8 cellular contexts compared by ENCODE assay signal in the genomic region with DNA sequence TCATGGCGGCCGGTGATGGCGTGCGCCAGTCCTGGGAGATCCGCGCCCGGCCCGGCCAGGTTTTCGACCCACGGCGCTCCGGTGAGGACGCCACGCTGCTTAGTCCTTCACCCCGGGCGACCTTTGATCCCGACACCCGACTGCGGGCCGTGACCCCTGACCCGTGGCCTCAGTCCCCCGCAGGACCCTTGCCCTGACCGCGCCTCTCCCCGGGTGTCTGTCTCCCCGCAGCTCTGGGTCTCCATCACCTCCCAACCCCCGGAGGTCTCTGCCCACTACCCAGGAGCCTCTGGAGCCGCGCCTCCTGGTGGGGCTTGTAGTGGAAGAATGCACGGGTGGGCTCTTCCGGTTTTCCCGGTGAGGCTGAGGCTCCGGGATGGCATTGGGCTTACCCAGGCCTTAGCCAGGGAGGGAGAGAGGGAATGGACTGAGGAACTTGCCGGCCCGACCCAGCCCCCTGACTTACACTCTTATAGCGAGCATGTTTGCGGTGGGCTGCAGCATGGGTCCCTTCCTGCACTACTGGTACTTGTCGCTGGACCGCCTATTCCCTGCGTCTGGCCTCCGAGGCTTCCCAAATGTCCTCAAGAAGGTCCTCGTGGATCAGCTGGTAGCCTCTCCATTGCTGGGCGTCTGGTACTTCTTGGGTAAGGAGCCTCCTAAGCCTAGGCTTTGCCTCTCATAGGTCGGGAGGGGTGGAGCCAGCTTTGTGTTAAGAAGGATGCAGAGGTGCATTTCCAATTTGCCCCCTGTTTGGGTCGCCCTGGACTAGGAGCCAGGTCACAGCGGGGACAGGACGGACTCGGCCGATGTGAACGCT. TPM values are rescaled to one million over a fixed set of nuclear protein-coding genes. Genes with fewer than 3 reads are reported as not detected.
A peak's percentile ranks its signal among the peaks of the same experiment; 100 is the strongest.
DNase-seq lines count a peak whose midpoint lies in the region; TF ChIP-seq lines count a peak whose summit lies in the region.

No MANE protein-coding gene starts in this region.

- 6 to 23% (median 10%) methylated on average over 23 to 50 of the region's 50 CpGs for WGBS in spleen, 5 donors

- no peaks in the 10 kb centered on the region for H3K9me3 ChIP-seq in right atrium auricular region
- H3K9me3 ChIP-seq in spleen = no peaks in the 10 kb centered on the region

- H3K4me1 ChIP-seq in right atrium auricular region (peaks cover 0 to 22% of the 10 kb centered on the region in 2 donors), spleen (peaks cover 16 to 50% (median 26%) of the 10 kb centered on the region in 6 donors)

- H3K27me3 Mint-ChIP-seq in activated CD4-positive, alpha-beta memory T cell treated with anti-CD3 and anti-CD28 coated beads, Interleukin-2, amount 10 ng/mL, durations not matched to agents 7 days and 5 days = no peaks in the 10 kb centered on the region

- H3K4me1 Mint-ChIP-seq in activated CD4-positive, alpha-beta memory T cell treated with anti-CD3 and anti-CD28 coated beads, Interleukin-2, amount 10 ng/mL, durations not matched to agents 7 days and 5 days = peaks cover 23% of the 10 kb centered on the region

- intact Hi-C loops in spleen (cut with DNase I; ENCODE audit: low total_unique reads) = no loop called here

- POLR2A ChIA-PET in AG04449 (lab: Yijun Ruan, JAX) = interaction anchor here (0.6 to 1.0 kb wide), 4 partner anchors 28 to 87 kb away, joined by 3 to 7 read pairs (median 3); no protein-coding TSS in a partner anchor
- POLR2A ChIA-PET in activated CD4-positive, alpha-beta memory T cell treated with anti-CD3 and anti-CD28 coated beads, Interleukin-2, amount 10 ng/mL, durations not matched to agents 7 days and 5 days (lab: Charles Lee) = interaction anchor here (0.6 to 3.7 kb wide), 11 partner anchors 11 to 350 kb away, joined by 3 to 32 read pairs (median 4); partner anchors contain the start of genes FKBP8, JUND, LSM4 and PIK3R2

- H3K27ac Mint-ChIP-seq in activated CD4-positive, alpha-beta memory T cell treated with anti-CD3 and anti-CD28 coated beads, Interleukin-2, amount 10 ng/mL, durations not matched to agents 7 days and 5 days = peak overlapping the region; percentile 85

- no peak for TF ChIP-seq POLR2A in spleen (IDR thresholded peaks at IDR 0.05)

- TF ChIP-seq CTCF in AG04449 (IDR thresholded peaks at IDR 0.05; ENCODE audit: insufficient read depth, low read length, missing control alignments) (no peak), HFF-Myc (IDR thresholded peaks at IDR 0.05; ENCODE audit: low read depth, low read length, missing control alignments) (no peak), right atrium auricular region (IDR thresholded peaks at IDR 0.05) (no peak), spleen (IDR thresholded peaks at IDR 0.05 in 8 of 11, conservative IDR thresholded peaks at IDR 0.05 in 3 of 11) (peak in 1 of 11 experiments; percentile 18)

- H3K27ac ChIP-seq in right atrium auricular region (peak overlapping the region; percentile 79 to 84), spleen (peak overlapping the region; percentile 76 to 98 (median 86))

- no peaks in the 10 kb centered on the region for H3K9me3 Mint-ChIP-seq in activated CD4-positive, alpha-beta memory T cell treated with anti-CD3 and anti-CD28 coated beads, Interleukin-2, amount 10 ng/mL, durations not matched to agents 7 days and 5 days

- H3K4me3 ChIP-seq in AG04449 (ENCODE audit: low read depth, low read length) (peak overlapping the region; percentile 77), HFF-Myc (replicated peaks; ENCODE audit: low read depth, low read length) (peak overlapping the region; percentile 84), right atrium auricular region (peak overlapping the region; percentile 56 to 96), spleen (peak overlapping the region; percentile 60 to 94 (median 80))

- no peaks in the 10 kb centered on the region for H3K27me3 ChIP-seq in right atrium auricular region
- no peaks in the 10 kb centered on the region for H3K27me3 ChIP-seq in spleen (replicated peaks in 1 of 7)

- peak overlapping the region; percentile 74 for H3K4me3 Mint-ChIP-seq in activated CD4-positive, alpha-beta memory T cell treated with anti-CD3 and anti-CD28 coated beads, Interleukin-2, amount 10 ng/mL, durations not matched to agents 7 days and 5 days

- H3K36me3 ChIP-seq in right atrium auricular region (peaks cover 25% of the 10 kb centered on the region), spleen (peaks cover 0 to 37% (median 25%) of the 10 kb centered on the region in 6 donors)

- peaks cover 5% of the 10 kb centered on the region for H3K36me3 Mint-ChIP-seq in activated CD4-positive, alpha-beta memory T cell treated with anti-CD3 and anti-CD28 coated beads, Interleukin-2, amount 10 ng/mL, durations not matched to agents 7 days and 5 days (ENCODE audit: low read depth)

- CTCF ChIA-PET in AG04449 (lab: Yijun Ruan, JAX) = interaction anchor here (0.7 to 5.6 kb wide), 11 partner anchors 9 to 86 kb away, joined by 3 to 123 read pairs (median 9); partner anchors contain the start of genes IFI30 and RAB3A
- CTCF ChIA-PET in activated CD4-positive, alpha-beta memory T cell treated with anti-CD3 and anti-CD28 coated beads, Interleukin-2, amount 10 ng/mL, durations not matched to agents 7 days and 5 days (lab: Charles Lee) = interaction anchor here (0.9 to 3.2 kb wide), 16 partner anchors 8 to 213 kb away, joined by 3 to 21 read pairs (median 4); partner anchors contain the start of genes IFI30, JUND, LSM4 and RAB3A

- DNase-seq in AG04449 (ENCODE audit: low read depth, low spot score) (no peak), HFF-Myc (ENCODE audit: extremely low read depth, low read depth) (no peak), right atrium auricular region (ENCODE audit: low spot score) (no peak), spleen (peak; percentile 83), GF-D8 (lab: John Stamatoyannopoulos, UW) (no peak), AG08395 (ENCODE audit: low spot score) (no peak), SW 1271 (lab: John Stamatoyannopoulos, UW) (no peak)
- no peak for DNase-seq in activated CD4-positive, alpha-beta memory T cell treated with anti-CD3 and anti-CD28 coated beads, Interleukin-2, amount 10 ng/mL, durations not matched to agents 7 days and 5 days

RNA-seq across cellular contexts. Expression of gene MPV17L2, which starts 0.6 kb away (rescaled TPM):
- 1 to 10 TPM; 6.2 to 6.3 TPM for total RNA-seq in activated CD4-positive, alpha-beta memory T cell treated with anti-CD3 and anti-CD28 coated beads, Interleukin-2, amount 10 ng/mL, durations not matched to agents 7 days and 5 days
- total RNA-seq in right atrium auricular region (10 to 100 TPM; 28.3 to 40.8 TPM), spleen (10 to 100 TPM in 3 of 7 donors, 1 to 10 TPM in 4; 7.8 to 14.1 (median 9.9) TPM)
- polyA plus RNA-seq in spleen = 10 to 100 TPM; 12.1 to 15.4 (median 12.3) TPM

RNA-seq across cellular contexts. Expression of gene RAB3A, which starts 10.2 kb away (rescaled TPM):
- total RNA-seq in activated CD4-positive, alpha-beta memory T cell treated with anti-CD3 and anti-CD28 coated beads, Interleukin-2, amount 10 ng/mL, durations not matched to agents 7 days and 5 days = 1 to 10 TPM; 3.7 to 5.3 TPM
- 10 to 100 TPM in 1 of 2 donors, 1 to 10 TPM in 1; 8.6 to 27.0 TPM for total RNA-seq in right atrium auricular region
- total RNA-seq in spleen = 1 to 10 TPM; 1.4 to 6.6 (median 3.3) TPM
- 1 to 10 TPM in 2 of 3 donors, under 1 TPM in 1; 0.72 to 1.7 (median 1.3) TPM for polyA plus RNA-seq in spleen

RNA-seq across cellular contexts. Expression of gene IFI30, which starts 20.0 kb away (rescaled TPM):
- total RNA-seq in activated CD4-positive, alpha-beta memory T cell treated with anti-CD3 and anti-CD28 coated beads, Interleukin-2, amount 10 ng/mL, durations not matched to agents 7 days and 5 days = 10 to 100 TPM; 48.0 to 55.6 TPM
- total RNA-seq in right atrium auricular region (10 to 100 TPM in 1 of 2 donors, 1 to 10 TPM in 1; 8.1 to 43.2 TPM), spleen (100 to 1,000 TPM; 206 to 475 (median 330) TPM)
- polyA plus RNA-seq in spleen = 100 to 1,000 TPM; 234 to 299 (median 274) TPM

RNA-seq across cellular contexts. Expression of gene PDE4C, which starts 32.6 kb away (rescaled TPM):
- total RNA-seq in activated CD4-positive, alpha-beta memory T cell treated with anti-CD3 and anti-CD28 coated beads, Interleukin-2, amount 10 ng/mL, durations not matched to agents 7 days and 5 days = under 1 TPM; 0.13 to 0.18 TPM
- total RNA-seq in right atrium auricular region (1 to 10 TPM in 1 of 2 donors, not detected in 1; 1.4 TPM), spleen (1 to 10 TPM in 6 of 7 donors, under 1 TPM in 1; 0.60 to 7.6 (median 3.3) TPM)
- polyA plus RNA-seq in spleen = 1 to 10 TPM in 1 of 3 donors, under 1 TPM in 2; 0.07 to 1.2 (median 0.61) TPM

RNA-seq across cellular contexts. Expression of gene PIK3R2, which starts 40.6 kb away (rescaled TPM):
- 10 to 100 TPM; 10.9 to 11.3 TPM for total RNA-seq in activated CD4-positive, alpha-beta memory T cell treated with anti-CD3 and anti-CD28 coated beads, Interleukin-2, amount 10 ng/mL, durations not matched to agents 7 days and 5 days
- total RNA-seq in right atrium auricular region (10 to 100 TPM; 18.7 to 19.0 TPM), spleen (10 to 100 TPM in 6 of 7 donors, 1 to 10 TPM in 1; 6.6 to 22.7 (median 16.3) TPM)
- polyA plus RNA-seq in spleen = 1 to 10 TPM; 4.2 to 5.1 (median 4.9) TPM
